In genomic region chr3:155282416-155283091, GRCh38 we compare ENCODE assay signal across 17 cellular contexts. TPM values are rescaled to one million over a fixed set of nuclear protein-coding genes. Genes with fewer than 3 reads are reported as not detected.
A peak's percentile ranks its signal among the peaks of the same experiment; 100 is the strongest.
DNase-seq lines count a peak whose midpoint lies in the region; ATAC-seq, FAIRE-seq and TF ChIP-seq lines count a peak whose summit lies in the region.
"Had no signal": no experiment of that assay in that cellular context is flagged by ENCODE, and none has a peak within 500 bp of the region (broad histone marks: within the 10 kb centered on the region; RNA-seq: fewer than 3 reads in every experiment).

No MANE protein-coding gene starts in this region.

- H3K9me3 ChIP-seq in HepG2 (ENCODE audit: low read length) = no peaks in the 10 kb centered on the region
- H3K9me3 ChIP-seq in right lobe of liver = no peaks in the 10 kb centered on the region
- H3K9me3 ChIP-seq in iPS-18a (ENCODE audit: control insufficient read depth, low read depth, low read length) = no peaks in the 10 kb centered on the region
- H3K9me3 ChIP-seq: transverse colon had no signal

- peak; percentile 28; the same call in 1 of the 3 replicates for ATAC-seq in HepG2
- ATAC-seq in right lobe of liver = no peak
- peak; percentile 42; the same call in 2 of the 3 replicates for ATAC-seq in SK-N-SH treated with all-trans-retinoic acid at 6 μM for 48 hours
- ATAC-seq in stimulated activated naive CD8-positive, alpha-beta T cell treated with anti-CD3 and anti-CD28 coated beads, Interleukin-15, amount 100 ng/mL, for 72 hours = no peak
- ATAC-seq: activated T-helper 17 cell treated with anti-CD3 and anti-CD28 coated beads, Interleukin-2, amount 50 U/mL, for 72 hours; sciatic nerve had no signal

- CTCF ChIA-PET in HepG2 (lab: Yijun Ruan, JAX; ENCODE audit: low intra/inter-chr PET ratio, low total read pairs) = no interaction called here

- peaks cover 11 to 20% of the 10 kb centered on the region in 2 donors for H3K9me3 Mint-ChIP-seq in stimulated activated naive CD8-positive, alpha-beta T cell treated with anti-CD3 and anti-CD28 coated beads, Interleukin-15, amount 100 ng/mL, for 72 hours
- H3K9me3 Mint-ChIP-seq: activated CD4-positive, alpha-beta T cell treated with anti-CD3 and anti-CD28 coated beads, Interleukin-2, amount 10 ng/mL, durations not matched to agents 7 days and 5 days had no signal

- H3K36me3 ChIP-seq in HepG2 (replicated peaks in 1 of 2; ENCODE audit: control insufficient read depth in 1 of 2, insufficient read depth in 2 of 2, low read length in 2 of 2) = no peaks in the 10 kb centered on the region
- H3K36me3 ChIP-seq in right lobe of liver = no peaks in the 10 kb centered on the region
- peaks cover 3% of the 10 kb centered on the region for H3K36me3 ChIP-seq in iPS-18a (ENCODE audit: control insufficient read depth, low read depth, low read length)
- H3K36me3 ChIP-seq: transverse colon had no signal

- H3K4me1 ChIP-seq in HepG2 (ENCODE audit: insufficient read depth, low read length) (peaks cover 10% of the 10 kb centered on the region; the same call in 1 of the 2 replicates), right lobe of liver (no peaks in the 10 kb centered on the region), iPS-18a (ENCODE audit: control insufficient read depth, low read depth, low read length) (peaks cover 26% of the 10 kb centered on the region)
- H3K4me1 ChIP-seq: transverse colon had no signal

- TF ChIP-seq RAD21 in HepG2 (CRISPR knock-in tag; IDR thresholded peaks at IDR 0.05) = no peak

- in situ Hi-C loops in HepG2 (cut with HindIII; ENCODE audit: extremely low pct_ligation_motif_present, low pct_unique_long_range_greater_than_20kb) = no loop called here

- no peaks in the 10 kb centered on the region for H4K20me1 ChIP-seq in HepG2 (ENCODE audit: insufficient read depth, low read length)

- H3K27ac ChIP-seq in HepG2 (ENCODE audit: extremely low read length, insufficient read depth, low read length) (no peak overlapping the region), right lobe of liver (no peak overlapping the region), iPS-18a (ENCODE audit: low read length) (peak overlapping the region; percentile 59)
- H3K27ac ChIP-seq: transverse colon had no signal

- TF ChIP-seq CTCF in HepG2 (CRISPR knock-in tag; IDR thresholded peaks at IDR 0.05) = no peak
- no peak for TF ChIP-seq CTCF in right lobe of liver (IDR thresholded peaks at IDR 0.05)

- no peak overlapping the region for H3K4me3 Mint-ChIP-seq in stimulated activated naive CD8-positive, alpha-beta T cell treated with anti-CD3 and anti-CD28 coated beads, Interleukin-15, amount 100 ng/mL, for 72 hours
- H3K4me3 Mint-ChIP-seq: activated CD4-positive, alpha-beta T cell treated with anti-CD3 and anti-CD28 coated beads, Interleukin-2, amount 10 ng/mL, durations not matched to agents 7 days and 5 days; activated T-helper 17 cell treated with anti-CD3 and anti-CD28 coated beads, Interleukin-2, amount 50 U/mL, for 72 hours; naive B cell had no signal

- H2AFZ ChIP-seq in HepG2 (ENCODE audit: low read length) = no peak overlapping the region

- H3K4me3 ChIP-seq in HepG2 (replicated peaks in 1 of 3; ENCODE audit: insufficient read depth in 1 of 3, low read depth in 2 of 3, low read length in 3 of 3) (no peak overlapping the region), right lobe of liver (no peak overlapping the region), iPS-18a (ENCODE audit: low read length) (peak overlapping the region; percentile 7)
- H3K4me3 ChIP-seq: transverse colon had no signal

- no peak overlapping the region for H3K27ac Mint-ChIP-seq in stimulated activated naive CD8-positive, alpha-beta T cell treated with anti-CD3 and anti-CD28 coated beads, Interleukin-15, amount 100 ng/mL, for 72 hours
- H3K27ac Mint-ChIP-seq: activated CD4-positive, alpha-beta T cell treated with anti-CD3 and anti-CD28 coated beads, Interleukin-2, amount 10 ng/mL, durations not matched to agents 7 days and 5 days; activated T-helper 17 cell treated with anti-CD3 and anti-CD28 coated beads, Interleukin-2, amount 50 U/mL, for 72 hours; naive B cell had no signal

- WGBS in HepG2 (ENCODE audit: low lambda C conversion rate) = 46% methylated on average over 6 of the region's 6 CpGs
- 78% methylated on average over 6 of the region's 6 CpGs for WGBS in right lobe of liver (ENCODE audit: insufficient coverage, low coverage, low lambda C conversion rate, missing lambda C conversion rate)

- intact Hi-C loops in HepG2 (cut with micrococcal nuclease; ENCODE audit: unreplicated experiment) = no loop called here
- intact Hi-C loops in right lobe of liver (cut with DNase I) = no loop called here
- intact Hi-C loops in posterior vena cava (cut with DNase I) = no loop called here

- POLR2A ChIA-PET in HepG2 (lab: Yijun Ruan, JAX) = no interaction called here

- peak; percentile 23 for DNase-seq in HepG2 (ENCODE audit: low spot score)
- DNase-seq in right lobe of liver = no peak
- DNase-seq in NK-92 (lab: John Stamatoyannopoulos, UW; ENCODE audit: unreplicated experiment) = no peak
- no peak for DNase-seq in posterior vena cava (ENCODE audit: low spot score)
- no peak for DNase-seq in globus pallidus (ENCODE audit: low spot score)
- no peak for DNase-seq in stimulated activated naive CD8-positive, alpha-beta T cell treated with anti-CD3 and anti-CD28 coated beads, Interleukin-15, amount 100 ng/mL, for 72 hours
- DNase-seq: ACHN; activated CD4-positive, alpha-beta T cell treated with anti-CD3 and anti-CD28 coated beads, Interleukin-2, amount 10 ng/mL, durations not matched to agents 7 days and 5 days; naive B cell; NCI-H1092 treated with DMSO at 0.1 percent for 48 hours; NCI-H774; transverse colon had no signal

- BruUV-seq in HepG2 (replicated peaks; lab: Mats Ljungman, UMichigan) = no TSS peak

- no peak for TF ChIP-seq EP300 in HepG2 (IDR thresholded peaks at IDR 0.05; ENCODE audit: low read depth in 2 of 2, low read length in 2 of 2)
- TF ChIP-seq EP300 in HepG2 (CRISPR knock-in tag; IDR thresholded peaks at IDR 0.05; ENCODE audit: borderline replicate concordance) = no peak

- H3K9ac ChIP-seq in HepG2 (ENCODE audit: insufficient read depth, low read depth, low read length) = no peak overlapping the region
- no peak overlapping the region for H3K9ac ChIP-seq in iPS-18a (ENCODE audit: low read length)

- no peaks in the 10 kb centered on the region for H3K27me3 Mint-ChIP-seq in stimulated activated naive CD8-positive, alpha-beta T cell treated with anti-CD3 and anti-CD28 coated beads, Interleukin-15, amount 100 ng/mL, for 72 hours
- H3K27me3 Mint-ChIP-seq: activated CD4-positive, alpha-beta T cell treated with anti-CD3 and anti-CD28 coated beads, Interleukin-2, amount 10 ng/mL, durations not matched to agents 7 days and 5 days; naive B cell had no signal

- FAIRE-seq in HepG2 (lab: Jason Lieb, UNC) = no peak
- FAIRE-seq: G401.6 had no signal

- H3K27me3 ChIP-seq in HepG2 (ENCODE audit: control insufficient read depth in 1 of 2, insufficient read depth in 2 of 2, low read length in 2 of 2) (no peaks in the 10 kb centered on the region), right lobe of liver (no peaks in the 10 kb centered on the region), iPS-18a (ENCODE audit: control insufficient read depth, insufficient read depth, low read length) (no peaks in the 10 kb centered on the region)
- H3K27me3 ChIP-seq: transverse colon had no signal

- H3K79me2 ChIP-seq in HepG2 (ENCODE audit: insufficient read depth, low read length) = no peaks in the 10 kb centered on the region

- H3K4me2 ChIP-seq in HepG2 (ENCODE audit: low read depth, low read length) = peak overlapping the region; percentile 12; the same call in 1 of the 2 replicates

- TF ChIP-seq POLR2A in HepG2 (IDR thresholded peaks at IDR 0.05; ENCODE audit: insufficient read depth in 1 of 2, low read depth in 2 of 2, low read length in 2 of 2) (no peak), right lobe of liver (IDR thresholded peaks at IDR 0.05) (no peak)

- no peaks in the 10 kb centered on the region for H3K4me1 Mint-ChIP-seq in stimulated activated naive CD8-positive, alpha-beta T cell treated with anti-CD3 and anti-CD28 coated beads, Interleukin-15, amount 100 ng/mL, for 72 hours
- H3K4me1 Mint-ChIP-seq: activated CD4-positive, alpha-beta T cell treated with anti-CD3 and anti-CD28 coated beads, Interleukin-2, amount 10 ng/mL, durations not matched to agents 7 days and 5 days; activated T-helper 17 cell treated with anti-CD3 and anti-CD28 coated beads, Interleukin-2, amount 50 U/mL, for 72 hours; naive B cell had no signal

TF ChIP-seq in HepG2, 621 proteins besides CTCF, POLR2A, EP300 and RAD21 (continues in another document):
- TF ChIP-seq SOX6 (IDR thresholded peaks at IDR 0.05) (no peak), SOX6 (CRISPR knock-in tag; IDR thresholded peaks at IDR 0.05) (peak; percentile 64; the same call in 1 of the 2 replicates), NPAS2 (CRISPR knock-in tag; IDR thresholded peaks at IDR 0.05; ENCODE audit: borderline replicate concordance) (no peak)

TF ChIP-seq in SK-N-SH treated with all-trans-retinoic acid at 6 μM for 48 hours, 23 proteins besides CTCF, POLR2A, EP300 and RAD21 (continues in another document):
- TF ChIP-seq GLIS3 (CRISPR knock-in tag; IDR thresholded peaks at IDR 0.05) = no peak

RNA-seq across cellular contexts. Expression of gene STRIT1, which starts 10.9 kb away (rescaled TPM):
- total RNA-seq in HepG2 (2016; rRNA removed; fragmentation: Illumina TruSeq; extraction: Trizol) (not detected in 2 replicates), right lobe of liver (1 to 10 TPM in 1 of 6 experiments, under 1 TPM in 1, not detected in 4; 0.31 to 1.2 TPM), posterior vena cava (not detected)
- not detected in 2 replicates for total RNA-seq in HepG2 (2016; cell fraction: cytosol; rRNA removed; fragmentation: Illumina TruSeq; extraction: Trizol; ENCODE audit: low read depth)
- total RNA-seq in HepG2 (2016; cell fraction: insoluble cytoplasmic fraction; rRNA removed; fragmentation: Illumina TruSeq; extraction: Trizol) = not detected in 2 replicates
- total RNA-seq in HepG2 (2016; cell fraction: membrane; rRNA removed; fragmentation: Illumina TruSeq; extraction: Trizol) = not detected in 2 replicates
- total RNA-seq in HepG2 (2016; cell fraction: nucleus; rRNA removed; fragmentation: Illumina TruSeq; extraction: Trizol) = not detected in 2 replicates
- polyA plus RNA-seq in HepG2 (2011; rRNA removed) = not detected in 2 replicates
- not detected in 2 replicates for polyA plus RNA-seq in HepG2 (2011; cell fraction: cytosol; rRNA removed)
- polyA plus RNA-seq in HepG2 (2011; cell fraction: nucleus; rRNA removed) = not detected in 2 replicates
- polyA plus RNA-seq in HepG2 (2012) = not detected in 2 replicates
- polyA plus RNA-seq in HepG2 (2016; cell fraction: cytosol; fragmentation: Illumina TruSeq; extraction: Trizol; ENCODE audit: low read depth) = not detected in 2 replicates
- not detected in 2 replicates for polyA plus RNA-seq in HepG2 (2016; cell fraction: insoluble cytoplasmic fraction; fragmentation: Illumina TruSeq; extraction: Trizol; ENCODE audit: low read depth)
- polyA plus RNA-seq in HepG2 (2016; cell fraction: membrane; fragmentation: Illumina TruSeq; extraction: Trizol; ENCODE audit: low read depth) = not detected in 2 replicates
- not detected in 2 replicates for polyA plus RNA-seq in HepG2 (2016; cell fraction: nucleus; fragmentation: Illumina TruSeq; extraction: Trizol; ENCODE audit: insufficient read depth, low read depth)
- not detected in 2 replicates for polyA minus RNA-seq in HepG2 (2011; rRNA and poly(A)+ RNA removed; ENCODE audit: low replicate concordance)
- polyA minus RNA-seq in HepG2 (2011; cell fraction: cytosol; rRNA and poly(A)+ RNA removed) = not detected in 2 replicates
- polyA minus RNA-seq in HepG2 (2011; cell fraction: nucleus; rRNA and poly(A)+ RNA removed) = not detected in 2 replicates
- total RNA-seq: activated CD4-positive, alpha-beta T cell treated with anti-CD3 and anti-CD28 coated beads, Interleukin-2, amount 10 ng/mL, durations not matched to agents 7 days and 5 days; activated T-helper 17 cell treated with anti-CD3 and anti-CD28 coated beads, Interleukin-2, amount 50 U/mL, for 72 hours; sciatic nerve had no signal

Comparison
In these comparisons a context has a peak if more than half of its experiments do, and no peak if none do; other contexts are left out.
1. ATAC-seq: peak in HepG2 (single experiment) and SK-N-SH treated with all-trans-retinoic acid at 6 μM for 48 hours (single experiment); none in right lobe of liver (0 of 4) and stimulated activated naive CD8-positive, alpha-beta T cell treated with anti-CD3 and anti-CD28 coated beads, Interleukin-15, amount 100 ng/mL, for 72 hours (single experiment).